9 cellular contexts compared by ENCODE assay signal in genomic region chr2:199940373-199940772, GRCh38. TPM values are rescaled to one million over a fixed set of nuclear protein-coding genes. Genes with fewer than 3 reads are reported as not detected.
DNase-seq lines count a peak whose midpoint lies in the region; ATAC-seq and TF ChIP-seq lines count a peak whose summit lies in the region.
"Had no signal": no experiment of that assay in that cellular context is flagged by ENCODE, and none has a peak within 500 bp of the region (broad histone marks: within the 10 kb centered on the region; RNA-seq: fewer than 3 reads in every experiment).

No MANE protein-coding gene starts in this region.

- H3K27ac ChIP-seq in RWPE2 (ENCODE audit: poor library complexity, severe bottlenecking) (no peak overlapping the region), stomach (no peak overlapping the region), ovary (no peak overlapping the region)
- H3K27ac ChIP-seq: neutrophil had no signal

- peak; percentile 80 for ATAC-seq in HG03354 (IDR thresholded peaks at IDR 0.05; ENCODE audit: poor library complexity, severe bottlenecking, unreplicated experiment)
- ATAC-seq in RWPE2 (ENCODE audit: low read depth): no peak
- no peak for ATAC-seq in GM18520 (IDR thresholded peaks at IDR 0.05; ENCODE audit: unreplicated experiment)

- WGBS in stomach, 5 donors: 77 to 93% (median 87%) methylated on average over 2 of the region's 2 CpGs
- 91 to 95% (median 91%) methylated on average over 2 of the region's 2 CpGs for WGBS in ovary, 3 donors
- 87 to 90% methylated on average over 2 of the region's 2 CpGs for WGBS in lower leg skin, 2 donors

- H3K9me3 ChIP-seq in RWPE2 (ENCODE audit: severe bottlenecking) (no peaks in the 10 kb centered on the region), stomach (no peaks in the 10 kb centered on the region), ovary (no peaks in the 10 kb centered on the region)
- H3K9me3 ChIP-seq: neutrophil had no signal

- H3K4me1 ChIP-seq in RWPE2 (ENCODE audit: insufficient read depth, poor library complexity, severe bottlenecking) (no peaks in the 10 kb centered on the region), stomach (peaks cover 0 to 13% (median 3%) of the 10 kb centered on the region in 4 donors), ovary (ENCODE audit: insufficient read depth) (no peaks in the 10 kb centered on the region)

- TF ChIP-seq CTCF in GM12872 (IDR thresholded peaks at IDR 0.05; ENCODE audit: insufficient read depth, low read depth, low read length) (peak; percentile 24; the same call in 1 of the 3 replicates), RWPE2 (IDR thresholded peaks at IDR 0.05; ENCODE audit: poor library complexity, severe bottlenecking) (peak; percentile 40), stomach (IDR thresholded peaks at IDR 0.05) (peak in 2 of 7 experiments; percentile 7 to 15), ovary (IDR thresholded peaks at IDR 0.05) (no peak), lower leg skin (IDR thresholded peaks at IDR 0.05) (no peak)

- H3K27me3 ChIP-seq in RWPE2 (ENCODE audit: insufficient read depth, poor library complexity, severe bottlenecking): no peaks in the 10 kb centered on the region
- H3K27me3 ChIP-seq in stomach: no peaks in the 10 kb centered on the region
- H3K27me3 ChIP-seq in ovary: no peaks in the 10 kb centered on the region
- H3K27me3 ChIP-seq: neutrophil had no signal

- H3K36me3 ChIP-seq in RWPE2 (ENCODE audit: low read depth) (peaks cover 92% of the 10 kb centered on the region), stomach (peaks cover 0 to 73% (median 64%) of the 10 kb centered on the region in 4 donors), ovary (no peaks in the 10 kb centered on the region)

- TF ChIP-seq POLR2A in stomach (IDR thresholded peaks at IDR 0.05) (no peak), ovary (IDR thresholded peaks at IDR 0.05) (no peak), lower leg skin (IDR thresholded peaks at IDR 0.05) (no peak)

- intact Hi-C loops in stomach (cut with DNase I; ENCODE audit: low total_unique reads): no loop called here
- intact Hi-C loops in ovary (cut with DNase I): no loop called here
- intact Hi-C loops in lower leg skin (cut with DNase I; ENCODE audit: low total_unique reads): no loop called here

- DNase-seq in RWPE2 (ENCODE audit: low spot score): no peak
- DNase-seq in fibroblast of the conjunctiva (ENCODE audit: low read depth): peak; percentile 8
- no peak for DNase-seq in stomach
- no peak for DNase-seq in ovary
- no peak for DNase-seq in lower leg skin (ENCODE audit: low spot score in 2 of 2)

- no peak for TF ChIP-seq EP300 in stomach (IDR thresholded peaks at IDR 0.05)
- TF ChIP-seq EP300 in ovary (IDR thresholded peaks at IDR 0.05): no peak

- H3K4me3 ChIP-seq in RWPE2 (ENCODE audit: severe bottlenecking) (no peak overlapping the region), stomach (no peak overlapping the region), ovary (no peak overlapping the region), lower leg skin (ENCODE audit: low read depth, poor library complexity, severe bottlenecking) (no peak overlapping the region)

RNA-seq across cellular contexts. Expression of gene TYW5, which starts 14.9 kb away (rescaled TPM):
- total RNA-seq in stomach (10 to 100 TPM in 2 of 5 donors, 1 to 10 TPM in 3; 1.2 to 25.3 (median 4.9) TPM), ovary (1 to 10 TPM; 4.4 to 7.5 (median 5.7) TPM), lower leg skin (1 to 10 TPM; 6.3 to 8.2 (median 7.3) TPM)
- polyA plus RNA-seq in stomach (1 to 10 TPM; 2.8 to 3.2 (median 3.2) TPM), ovary (1 to 10 TPM; 2.8 to 5.8 TPM)

RNA-seq across cellular contexts. Expression of gene MAIP1, which starts 15.0 kb away (rescaled TPM):
- 10 to 100 TPM in 3 of 5 donors, 1 to 10 TPM in 1, not detected in 1; 7.0 to 30.4 (median 25.3) TPM for total RNA-seq in stomach
- 10 to 100 TPM; 11.4 to 22.9 (median 19.6) TPM for polyA plus RNA-seq in stomach
- 10 to 100 TPM; 10.7 to 18.3 (median 13.5) TPM for total RNA-seq in ovary
- 10 to 100 TPM; 11.9 to 12.2 TPM for polyA plus RNA-seq in ovary
- total RNA-seq in lower leg skin: 10 to 100 TPM; 20.9 to 23.7 (median 22.3) TPM

RNA-seq across cellular contexts. Expression of gene C2orf69, which starts 29.3 kb away (rescaled TPM):
- total RNA-seq in stomach (10 to 100 TPM in 3 of 5 donors, 1 to 10 TPM in 2; 2.0 to 29.8 (median 15.4) TPM), ovary (10 to 100 TPM in 3 of 7 donors, 1 to 10 TPM in 4; 7.5 to 12.6 (median 9.9) TPM), lower leg skin (10 to 100 TPM; 12.1 to 13.7 (median 12.9) TPM)
- polyA plus RNA-seq in stomach (1 to 10 TPM; 3.9 to 9.5 (median 5.1) TPM), ovary (1 to 10 TPM; 4.4 to 4.8 TPM)

Comparison
In these comparisons a context has a peak if more than half of its experiments do, and no peak if none do; other contexts are left out.
1. CTCF ChIP-seq: peak in GM12872 (single experiment) and RWPE2 (single experiment); none in ovary (0 of 3) and lower leg skin (0 of 3).